In the genomic region with DNA sequence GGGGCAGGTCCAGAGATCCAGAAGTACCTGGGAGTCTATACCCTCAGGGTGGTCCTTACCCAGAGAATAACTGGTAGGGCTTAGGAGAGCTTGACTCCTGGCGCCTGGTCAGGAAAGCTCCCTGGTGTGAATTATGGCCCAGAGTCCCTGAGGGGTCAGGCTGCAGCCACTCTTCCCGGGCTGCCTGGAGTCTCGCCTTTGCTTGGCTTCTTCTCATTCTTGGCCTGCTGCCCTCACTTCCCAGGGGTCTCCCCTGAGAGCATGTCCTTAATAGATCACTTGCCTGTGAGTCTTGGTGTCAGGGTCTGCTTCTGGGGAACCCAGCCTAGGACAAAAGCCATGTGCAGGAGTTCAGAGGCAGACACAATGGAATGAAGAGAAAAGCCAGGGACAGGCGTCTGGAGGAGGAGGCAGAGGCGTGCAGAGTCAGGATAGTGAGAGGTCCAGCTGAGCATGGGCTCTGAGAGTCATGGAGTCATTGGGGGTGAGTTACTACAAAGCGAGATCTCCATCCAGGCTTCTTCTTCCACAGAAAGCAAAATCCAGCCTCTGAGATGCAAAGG, we compare ENCODE assay signal across 34 cellular contexts.
"Had no signal": no experiment of that assay in that cellular context is flagged by ENCODE, and none has a peak within 500 bp of the region (broad histone marks: within the 10 kb centered on the region; RNA-seq: fewer than 3 reads in every experiment).

No MANE protein-coding gene starts in this region.

- FAIRE-seq: colon had no signal

- H3K27me3 ChIP-seq: adrenal gland, body of pancreas had no signal

- H3K4me3 ChIP-seq: adrenal gland, body of pancreas, esophagus muscularis mucosa, gastroesophageal sphincter had no signal

- H3K27ac Mint-ChIP-seq: activated B cell treated with CpG ODN at 0.5 μM for 24 hours; activated CD8-positive, alpha-beta T cell treated with anti-CD3 and anti-CD28 coated beads for 36 hours; activated naive CD4-positive, alpha-beta T cell treated with anti-CD3 and anti-CD28 coated beads for 36 hours; activated naive CD4-positive, alpha-beta T cell treated with anti-CD3 and anti-CD28 coated beads, Interleukin-2, amount 50 U/mL, for 24 hours; activated naive CD8-positive, alpha-beta T cell treated with anti-CD3 and anti-CD28 coated beads for 36 hours; activated naive CD8-positive, alpha-beta T cell treated with anti-CD3 and anti-CD28 coated beads, Interleukin-2, amount 50 U/mL, for 24 hours; activated T-helper 2 cell treated with anti-CD3 and anti-CD28 coated beads, Interferon-gamma antibody, Interleukin-2, Interleukin-4, amounts not matched to agents 10 μg/mL and 5 μg/mL and 100 μg/mL, durations not matched to agents 14 hours and 24 hours and 36 hours; effector memory CD8-positive, alpha-beta T cell; T-cell; T-helper 17 cell; T-helper 2 cell treated with Interferon-gamma antibody and Interleukin-4, amounts not matched to agents 5 μg/mL and 100 μg/mL, for 36 hours had no signal

- H3K36me3 ChIP-seq: adrenal gland, esophagus muscularis mucosa, gastroesophageal sphincter, WERI-Rb-1 had no signal

- H3K36me3 Mint-ChIP-seq: activated naive CD4-positive, alpha-beta T cell treated with anti-CD3 and anti-CD28 coated beads, Interleukin-2, amount 50 U/mL, for 24 hours; activated naive CD8-positive, alpha-beta T cell treated with anti-CD3 and anti-CD28 coated beads for 36 hours; T-cell had no signal

- H3K27ac ChIP-seq: adrenal gland, body of pancreas, esophagus muscularis mucosa, foreskin keratinocyte, gastroesophageal sphincter, WERI-Rb-1 had no signal

- H3K27me3 Mint-ChIP-seq: activated B cell treated with CpG ODN at 0.5 μM for 24 hours; activated naive CD8-positive, alpha-beta T cell treated with anti-CD3 and anti-CD28 coated beads for 36 hours; activated naive CD8-positive, alpha-beta T cell treated with anti-CD3 and anti-CD28 coated beads, Interleukin-2, amount 50 U/mL, for 24 hours; effector memory CD8-positive, alpha-beta T cell had no signal

- DNase-seq: activated B cell treated with CpG ODN at 0.5 μM for 24 hours; activated CD4-positive, alpha-beta T cell treated with anti-CD3 and anti-CD28 coated beads for 48 hours; activated CD4-positive, alpha-beta T cell treated with anti-CD3 and anti-CD28 coated beads, Interleukin-2, amount 50 U/mL, for 1 hour; activated CD4-positive, alpha-beta T cell treated with anti-CD3 and anti-CD28 coated beads, Interleukin-2, amount 50 U/mL, for 48 hours; activated CD8-positive, alpha-beta memory T cell treated with anti-CD3 and anti-CD28 coated beads for 24 hours; activated CD8-positive, alpha-beta T cell treated with anti-CD3 and anti-CD28 coated beads for 36 hours; activated effector memory CD4-positive, alpha-beta T cell treated with anti-CD3 and anti-CD28 coated beads, Interleukin-2, amount 50 U/mL, for 16 hours; activated naive CD4-positive, alpha-beta T cell treated with anti-CD3 and anti-CD28 coated beads for 36 hours; activated naive CD8-positive, alpha-beta T cell treated with anti-CD3 and anti-CD28 coated beads for 36 hours; activated naive CD8-positive, alpha-beta T cell treated with anti-CD3 and anti-CD28 coated beads, Interleukin-2, amount 50 U/mL, for 24 hours; activated T-cell treated with anti-CD3 and anti-CD28 coated beads, Interleukin-2, amount 50 U/mL, for 4 hours; adrenal gland; amygdala; aorta; body of pancreas; caudate nucleus; cortex of kidney; dermis blood vessel endothelial cell; effector CD4-positive, alpha-beta T cell; effector memory CD8-positive, alpha-beta T cell; erythroblast; foreskin keratinocyte; SW 1271; T-cell; T-helper 17 cell; T1000; WERI-Rb-1 had no signal

- ATAC-seq: activated CD4-positive, CD25-positive, alpha-beta regulatory T cell treated with anti-CD3 and anti-CD28 coated beads, Interleukin-2, amount 50 U/mL, for 24 hours; activated CD8-positive, alpha-beta T cell treated with anti-CD3 and anti-CD28 coated beads for 36 hours; activated naive CD8-positive, alpha-beta T cell treated with anti-CD3 and anti-CD28 coated beads, Interleukin-2, amount 50 U/mL, for 24 hours; activated T-cell treated with anti-CD3 and anti-CD28 coated beads, Interleukin-2, amount 50 U/mL, for 4 hours; body of pancreas; effector memory CD8-positive, alpha-beta T cell; foreskin keratinocyte; gastroesophageal sphincter; T-cell; T-helper 17 cell had no signal

- H3K4me1 Mint-ChIP-seq: activated B cell treated with CpG ODN at 0.5 μM for 24 hours; activated naive CD4-positive, alpha-beta T cell treated with anti-CD3 and anti-CD28 coated beads, Interleukin-2, amount 50 U/mL, for 24 hours; activated naive CD8-positive, alpha-beta T cell treated with anti-CD3 and anti-CD28 coated beads for 36 hours; activated naive CD8-positive, alpha-beta T cell treated with anti-CD3 and anti-CD28 coated beads, Interleukin-2, amount 50 U/mL, for 24 hours; T-cell; T-helper 17 cell had no signal

- H3K4me1 ChIP-seq: adrenal gland, body of pancreas, esophagus muscularis mucosa, foreskin keratinocyte, gastroesophageal sphincter had no signal

- H3K9me3 Mint-ChIP-seq: activated CD8-positive, alpha-beta T cell treated with anti-CD3 and anti-CD28 coated beads for 36 hours; activated naive CD4-positive, alpha-beta T cell treated with anti-CD3 and anti-CD28 coated beads for 36 hours; activated naive CD4-positive, alpha-beta T cell treated with anti-CD3 and anti-CD28 coated beads, Interleukin-2, amount 50 U/mL, for 24 hours; activated naive CD8-positive, alpha-beta T cell treated with anti-CD3 and anti-CD28 coated beads for 36 hours; activated T-cell treated with anti-CD3 and anti-CD28 coated beads, Interleukin-2, amount 50 U/mL, for 4 hours; activated T-helper 2 cell treated with anti-CD3 and anti-CD28 coated beads, Interferon-gamma antibody, Interleukin-2, Interleukin-4, amounts not matched to agents 10 μg/mL and 5 μg/mL and 100 μg/mL, durations not matched to agents 14 hours and 24 hours and 36 hours; T-helper 2 cell treated with Interferon-gamma antibody and Interleukin-4, amounts not matched to agents 5 μg/mL and 100 μg/mL, for 36 hours had no signal

- H3K4me3 Mint-ChIP-seq: activated B cell treated with CpG ODN at 0.5 μM for 24 hours; activated CD8-positive, alpha-beta T cell treated with anti-CD3 and anti-CD28 coated beads for 36 hours; activated naive CD4-positive, alpha-beta T cell treated with anti-CD3 and anti-CD28 coated beads for 36 hours; activated naive CD4-positive, alpha-beta T cell treated with anti-CD3 and anti-CD28 coated beads, Interleukin-2, amount 50 U/mL, for 24 hours; activated naive CD8-positive, alpha-beta T cell treated with anti-CD3 and anti-CD28 coated beads for 36 hours; activated naive CD8-positive, alpha-beta T cell treated with anti-CD3 and anti-CD28 coated beads, Interleukin-2, amount 50 U/mL, for 24 hours; activated T-cell treated with anti-CD3 and anti-CD28 coated beads, Interleukin-2, amount 50 U/mL, for 4 hours; effector memory CD8-positive, alpha-beta T cell; T-cell; T-helper 17 cell; T-helper 2 cell treated with Interferon-gamma antibody and Interleukin-4, amounts not matched to agents 5 μg/mL and 100 μg/mL, for 36 hours had no signal

- H3K9me3 ChIP-seq: adrenal gland, body of pancreas, esophagus muscularis mucosa, gastroesophageal sphincter had no signal
